In genomic region chr2:218529990-218530389, GRCh38 we compare ENCODE assay signal across 27 cellular contexts.
"Had no signal": no experiment of that assay in that cellular context is flagged by ENCODE, and none has a peak within 500 bp of the region (broad histone marks: within the 10 kb centered on the region; RNA-seq: fewer than 3 reads in every experiment).

No MANE protein-coding gene starts in this region.

- H3K27me3 ChIP-seq: colonic mucosa, dorsolateral prefrontal cortex, esophagus muscularis mucosa, esophagus squamous epithelium, foreskin keratinocyte, gastrocnemius medialis, gastroesophageal sphincter, heart left ventricle, heart right ventricle had no signal

- H3K4me3 ChIP-seq: colonic mucosa, coronary artery, dorsolateral prefrontal cortex, esophagus muscularis mucosa, esophagus squamous epithelium, gastrocnemius medialis, gastroesophageal sphincter, heart left ventricle, heart right ventricle had no signal

- DNase-seq: colonic mucosa; cortex of kidney; dermis blood vessel endothelial cell; dorsolateral prefrontal cortex; effector CD4-positive, alpha-beta T cell; effector CD8-positive, alpha-beta T cell; effector memory CD4-positive, alpha-beta T cell; effector memory CD8-positive, alpha-beta T cell; endodermal cell; erythroblast; esophagus squamous epithelium; foreskin fibroblast; foreskin keratinocyte; foreskin melanocyte; gastrocnemius medialis; glutamatergic neuron; head of caudate nucleus; heart left ventricle; heart right ventricle had no signal

- FAIRE-seq: colon, endometrium, endothelial cell of umbilical vein, frontal cortex had no signal

- H3K9me3 ChIP-seq: colonic mucosa, esophagus muscularis mucosa, esophagus squamous epithelium, gastrocnemius medialis, gastroesophageal sphincter, heart left ventricle had no signal

- H3K4me1 ChIP-seq: colonic mucosa, esophagus muscularis mucosa, esophagus squamous epithelium, foreskin keratinocyte, gastrocnemius medialis, gastroesophageal sphincter, heart left ventricle, heart right ventricle had no signal

- H3K27ac ChIP-seq: colonic mucosa, coronary artery, dorsolateral prefrontal cortex, epithelial cell of prostate, esophagus muscularis mucosa, esophagus squamous epithelium, foreskin keratinocyte, gastrocnemius medialis, gastroesophageal sphincter, heart left ventricle, heart right ventricle had no signal
